ENCODE assay signal across 12 cellular contexts in genomic region chr3:64344721-64345207, GRCh38.
DNase-seq lines count a peak whose midpoint lies in the region; ATAC-seq, FAIRE-seq and TF ChIP-seq lines count a peak whose summit lies in the region.
"Had no signal": no experiment of that assay in that cellular context is flagged by ENCODE, and none has a peak within 500 bp of the region (broad histone marks: within the 10 kb centered on the region; RNA-seq: fewer than 3 reads in every experiment).

No MANE protein-coding gene starts in this region.

- TF ChIP-seq CTCF in foreskin fibroblast (IDR thresholded peaks at IDR 0.05; ENCODE audit: low read depth, low read length) (no peak), psoas muscle (IDR thresholded peaks at IDR 0.05) (no peak)

- H3K27me3 ChIP-seq in rectal smooth muscle tissue (ENCODE audit: control insufficient read depth, insufficient read depth, low read length) = no peaks in the 10 kb centered on the region
- H3K27me3 ChIP-seq in psoas muscle (ENCODE audit: insufficient read depth in 3 of 3, low read length in 2 of 3) = no peaks in the 10 kb centered on the region

- H3K9ac ChIP-seq in rectal smooth muscle tissue (ENCODE audit: low read length) = no peak overlapping the region

- H3K27ac ChIP-seq in rectal smooth muscle tissue (ENCODE audit: low read depth, low read length) (peak overlapping the region; percentile 89), psoas muscle (no peak overlapping the region)

- no peaks in the 10 kb centered on the region for H3K9me3 ChIP-seq in psoas muscle

- intact Hi-C loops in psoas muscle (cut with DNase I) = no loop called here

- peak; percentile 97 for FAIRE-seq in G401.6 (lab: Jason Lieb, UNC)

- H3K36me3 ChIP-seq in rectal smooth muscle tissue (ENCODE audit: control insufficient read depth, insufficient read depth, low read length) (no peaks in the 10 kb centered on the region), psoas muscle (ENCODE audit: insufficient read depth in 1 of 2, low read depth in 1 of 2) (no peaks in the 10 kb centered on the region)

- no peak overlapping the region for H3K4me3 ChIP-seq in foreskin fibroblast (ENCODE audit: low read depth in 1 of 2, low read length in 2 of 2)
- peak overlapping the region; percentile 15 for H3K4me3 ChIP-seq in rectal smooth muscle tissue (ENCODE audit: low read length)
- H3K4me3 ChIP-seq in psoas muscle = no peak overlapping the region

- DNase-seq in foreskin fibroblast (peak; percentile 75), NOMO-1 treated with DMSO at 0.1 percent for 48 hours (lab: John Stamatoyannopoulos, UW; ENCODE audit: unreplicated experiment) (no peak), DMS79 (lab: John Stamatoyannopoulos, UW) (no peak), NOMO-1 (lab: John Stamatoyannopoulos, UW; ENCODE audit: unreplicated experiment in 2 of 2) (no peak), psoas muscle (no peak)
- DNase-seq: activated gamma-delta T cell; GF-D8; NCI-H2107; stimulated activated CD4-positive, alpha-beta T cell treated with anti-CD3 and anti-CD28 coated beads, Interleukin-15, amount 100 ng/mL, for 24 hours had no signal

- 74 to 87% (median 85%) methylated on average over 4 of the region's 4 CpGs for WGBS in psoas muscle, 3 donors

- H3K4me1 ChIP-seq in rectal smooth muscle tissue (ENCODE audit: control insufficient read depth, insufficient read depth, low read length) (peaks cover 50% of the 10 kb centered on the region), psoas muscle (no peaks in the 10 kb centered on the region)

- peak; percentile 73 for ATAC-seq in SK-N-SH treated with all-trans-retinoic acid at 6 μM for 48 hours
- ATAC-seq in psoas muscle = no peak

TF ChIP-seq in SK-N-SH treated with all-trans-retinoic acid at 6 μM for 48 hours, 23 proteins besides CTCF, POLR2A, EP300 and RAD21:
- TF ChIP-seq PPARA (CRISPR knock-in tag; IDR thresholded peaks at IDR 0.05; ENCODE audit: borderline replicate concordance) = no peak
- TF ChIP-seq ESRRG (CRISPR knock-in tag; IDR thresholded peaks at IDR 0.05) = no peak
- TF ChIP-seq, protein P1, sequence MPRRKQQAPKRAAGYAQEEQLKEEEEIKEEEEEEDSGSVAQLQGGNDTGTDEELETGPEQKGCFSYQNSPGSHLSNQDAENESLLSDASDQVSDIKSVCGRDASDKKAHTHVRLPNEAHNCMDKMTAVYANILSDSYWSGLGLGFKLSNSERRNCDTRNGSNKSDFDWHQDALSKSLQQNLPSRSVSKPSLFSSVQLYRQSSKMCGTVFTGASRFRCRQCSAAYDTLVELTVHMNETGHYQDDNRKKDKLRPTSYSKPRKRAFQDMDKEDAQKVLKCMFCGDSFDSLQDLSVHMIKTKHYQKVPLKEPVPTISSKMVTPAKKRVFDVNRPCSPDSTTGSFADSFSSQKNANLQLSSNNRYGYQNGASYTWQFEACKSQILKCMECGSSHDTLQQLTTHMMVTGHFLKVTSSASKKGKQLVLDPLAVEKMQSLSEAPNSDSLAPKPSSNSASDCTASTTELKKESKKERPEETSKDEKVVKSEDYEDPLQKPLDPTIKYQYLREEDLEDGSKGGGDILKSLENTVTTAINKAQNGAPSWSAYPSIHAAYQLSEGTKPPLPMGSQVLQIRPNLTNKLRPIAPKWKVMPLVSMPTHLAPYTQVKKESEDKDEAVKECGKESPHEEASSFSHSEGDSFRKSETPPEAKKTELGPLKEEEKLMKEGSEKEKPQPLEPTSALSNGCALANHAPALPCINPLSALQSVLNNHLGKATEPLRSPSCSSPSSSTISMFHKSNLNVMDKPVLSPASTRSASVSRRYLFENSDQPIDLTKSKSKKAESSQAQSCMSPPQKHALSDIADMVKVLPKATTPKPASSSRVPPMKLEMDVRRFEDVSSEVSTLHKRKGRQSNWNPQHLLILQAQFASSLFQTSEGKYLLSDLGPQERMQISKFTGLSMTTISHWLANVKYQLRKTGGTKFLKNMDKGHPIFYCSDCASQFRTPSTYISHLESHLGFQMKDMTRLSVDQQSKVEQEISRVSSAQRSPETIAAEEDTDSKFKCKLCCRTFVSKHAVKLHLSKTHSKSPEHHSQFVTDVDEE (CRISPR knock-in tag; IDR thresholded peaks at IDR 0.05) = no peak

Comparison
In these comparisons a context has a peak if more than half of its experiments do, and no peak if none do; other contexts are left out.
1. DNase-seq: peak in foreskin fibroblast (2 of 2); none in NOMO-1 treated with DMSO at 0.1 percent for 48 hours (single experiment), DMS79 (single experiment), NOMO-1 (0 of 2) and psoas muscle (0 of 2).